4 cellular contexts compared by ENCODE assay signal in genomic region chr11:90555477-90555876, GRCh38.
"Had no signal": no experiment of that assay in that cellular context is flagged by ENCODE, and none has a peak within 500 bp of the region (broad histone marks: within the 10 kb centered on the region; RNA-seq: fewer than 3 reads in every experiment).

No MANE protein-coding gene starts in this region.

- DNase-seq: IMR-90 had no signal

- H3K4me3 ChIP-seq: K562 had no signal

- H3K27ac ChIP-seq: HL-60 had no signal

- ATAC-seq: HepG2, K562 had no signal
